In genomic region chr1:51523931-51524330, GRCh38 we compare ENCODE assay signal across 11 cellular contexts.
"Had no signal": no experiment of that assay in that cellular context is flagged by ENCODE, and none has a peak within 500 bp of the region (broad histone marks: within the 10 kb centered on the region; RNA-seq: fewer than 3 reads in every experiment).

No MANE protein-coding gene starts in this region.

- DNase-seq: activated CD4-positive, alpha-beta T cell treated with anti-CD3 and anti-CD28 coated beads, Interleukin-2, amount 50 U/mL, for 4 hours; activated gamma-delta T cell treated with Interleukin-2 at 50 U/mL for 16 hours; adrenal gland; effector memory CD4-positive, alpha-beta T cell; right cardiac atrium; stimulated activated naive CD8-positive, alpha-beta T cell treated with anti-CD3 and anti-CD28 coated beads, Interleukin-15, Interleukin-2, amounts not matched to agents 100 U/mL and 50 U/mL, for 24 hours; T-helper 1 cell; T-helper 9 cell; WERI-Rb-1 had no signal

- H3K27me3 ChIP-seq: adrenal gland had no signal

- H3K4me3 ChIP-seq: adrenal gland, lung, prostate gland had no signal

- H3K27ac ChIP-seq: adrenal gland, prostate gland, WERI-Rb-1 had no signal

- H3K4me1 ChIP-seq: prostate gland had no signal

- H3K9me3 ChIP-seq: adrenal gland, prostate gland had no signal

- H3K36me3 ChIP-seq: adrenal gland, prostate gland, WERI-Rb-1 had no signal
